In the genomic region with DNA sequence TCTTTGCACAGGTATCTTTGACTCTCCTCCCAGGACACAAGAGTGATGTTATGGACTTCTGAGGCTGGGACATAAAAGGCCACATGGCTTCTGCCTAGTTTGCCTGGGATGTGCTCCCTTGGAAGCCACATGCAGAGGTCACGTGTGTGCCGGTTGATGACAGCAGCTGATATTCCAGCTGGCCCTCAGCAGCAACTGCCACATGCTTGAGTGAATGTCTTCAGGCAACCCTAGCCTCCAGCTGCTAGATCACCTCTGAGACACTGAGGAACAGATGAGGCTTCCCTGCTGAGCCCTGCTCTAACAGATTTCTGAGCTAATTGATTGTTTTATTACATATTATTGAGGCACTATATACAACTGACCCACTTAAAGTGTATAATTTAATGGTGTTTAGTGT, we compare ENCODE assay signal across 19 cellular contexts. TPM values are rescaled to one million over a fixed set of nuclear protein-coding genes. Genes with fewer than 3 reads are reported as not detected.
DNase-seq lines count a peak whose midpoint lies in the region; ATAC-seq and TF ChIP-seq lines count a peak whose summit lies in the region.
"Had no signal": no experiment of that assay in that cellular context is flagged by ENCODE, and none has a peak within 500 bp of the region (broad histone marks: within the 10 kb centered on the region; RNA-seq: fewer than 3 reads in every experiment).

No MANE protein-coding gene starts in this region.

- no peak overlapping the region for H4K8ac ChIP-seq in trophoblast cell (ENCODE audit: low read depth, low read length)

- H3K4me1 ChIP-seq in trophoblast cell (ENCODE audit: control insufficient read depth in 1 of 2, insufficient read depth in 2 of 2, low read length in 2 of 2), result no peaks in the 10 kb centered on the region
- H3K4me1 ChIP-seq in gastrocnemius medialis, result no peaks in the 10 kb centered on the region
- H3K4me1 ChIP-seq: A549, SJSA1 had no signal

- H3K36me3 ChIP-seq in trophoblast cell (ENCODE audit: control insufficient read depth in 1 of 2, insufficient read depth in 2 of 2, low read length in 2 of 2), result peaks cover 14 to 27% of the 10 kb centered on the region in 2 experiments
- H3K36me3 ChIP-seq in gastrocnemius medialis, result peaks cover 0 to 21% of the 10 kb centered on the region in 2 donors

- H3K79me2 ChIP-seq in trophoblast cell (ENCODE audit: control insufficient read depth, insufficient read depth, low read length, poor library complexity), result no peaks in the 10 kb centered on the region

- H2BK12ac ChIP-seq in trophoblast cell (ENCODE audit: low read length), result no peak overlapping the region

- H3K79me1 ChIP-seq in trophoblast cell (ENCODE audit: low read length), result no peaks in the 10 kb centered on the region

- H3K23ac ChIP-seq in trophoblast cell (ENCODE audit: low read length), result no peak overlapping the region

- TF ChIP-seq POLR2A in gastrocnemius medialis (IDR thresholded peaks at IDR 0.05), result no peak

- in situ Hi-C loops in gastrocnemius medialis (cut with MboI; ENCODE audit: low sequenced_read_pairs in 4 of 4), result no loop called here

- no peak overlapping the region for H3K14ac ChIP-seq in trophoblast cell (ENCODE audit: low read length)

- H2AK5ac ChIP-seq in trophoblast cell (ENCODE audit: low read length), result no peak overlapping the region

- H3K4ac ChIP-seq in trophoblast cell (ENCODE audit: low read depth, low read length), result no peak overlapping the region

- no peak overlapping the region for H2AFZ ChIP-seq in trophoblast cell (ENCODE audit: insufficient read depth, low read length, poor library complexity)

- H3K9ac ChIP-seq in trophoblast cell (ENCODE audit: low read length), result no peak overlapping the region

- WGBS in trophoblast cell (ENCODE audit: extremely low coverage, insufficient coverage, insufficient read length), result no CpG with 5 or more reads among the region's 2 CpGs

- TF ChIP-seq CTCF in gastrocnemius medialis (IDR thresholded peaks at IDR 0.05 in 4 of 5, conservative IDR thresholded peaks at IDR 0.05 in 1 of 5), result no peak

- ATAC-seq in GM21737 (IDR thresholded peaks at IDR 0.05; ENCODE audit: unreplicated experiment) (no peak), gastrocnemius medialis (no peak)
- ATAC-seq: A549, GM12878 had no signal

- H3K18ac ChIP-seq in trophoblast cell (ENCODE audit: low read length), result no peak overlapping the region

- intact Hi-C loops in gastrocnemius medialis (cut with DNase I; ENCODE audit: low total_unique reads), result no loop called here

- no peak overlapping the region for H3K4me2 ChIP-seq in trophoblast cell (ENCODE audit: low read length)
- H3K4me2 ChIP-seq: A549 had no signal

- H3K9me3 ChIP-seq in trophoblast cell (ENCODE audit: insufficient read depth, low read depth, low read length), result peaks cover 8% of the 10 kb centered on the region
- no peaks in the 10 kb centered on the region for H3K9me3 ChIP-seq in gastrocnemius medialis
- H3K9me3 ChIP-seq: SJSA1 had no signal

- H3K27me3 ChIP-seq in trophoblast cell (ENCODE audit: insufficient read depth, low read length) (no peaks in the 10 kb centered on the region), gastrocnemius medialis (no peaks in the 10 kb centered on the region)
- H3K27me3 ChIP-seq: SJSA1 had no signal

- no peak overlapping the region for H4K91ac ChIP-seq in trophoblast cell (ENCODE audit: low read depth, low read length)

- no peak overlapping the region for H3K27ac ChIP-seq in trophoblast cell (ENCODE audit: low read depth, low read length)
- H3K27ac ChIP-seq in gastrocnemius medialis, result no peak overlapping the region
- H3K27ac ChIP-seq: A549, SJSA1 had no signal

- H4K12ac ChIP-seq in trophoblast cell (ENCODE audit: low read depth, low read length), result no peak overlapping the region

- peak overlapping the region; percentile 44 for H3K4me3 ChIP-seq in trophoblast cell (ENCODE audit: low read depth, low read length)
- H3K4me3 ChIP-seq in gastrocnemius medialis, result no peak overlapping the region
- H3K4me3 ChIP-seq: A549, GM12878, SJSA1 had no signal

- H2BK5ac ChIP-seq in trophoblast cell (ENCODE audit: low read depth, low read length, poor library complexity), result no peak overlapping the region

- DNase-seq in NCI-H82 (lab: John Stamatoyannopoulos, UW) (peak; percentile 14), NCI-H82 treated with DMSO at 0.1 percent for 48 hours (lab: John Stamatoyannopoulos, UW; ENCODE audit: unreplicated experiment) (no peak), LHCN-M2 (ENCODE audit: low read depth) (peak; percentile 13), SK-N-DZ (ENCODE audit: low spot score) (peak; percentile 40), trophoblast cell (no peak), DMS153 treated with DMSO at 0.1 percent for 48 hours (lab: John Stamatoyannopoulos, UW; ENCODE audit: unreplicated experiment) (no peak), gastrocnemius medialis (no peak)
- DNase-seq: DND-41; IMR-90; NCI-H1048; NCI-H1436; NCI-H2029; NCI-H446; NCI-H526; NK-92 treated with Interleukin-12 subunit alpha and Interleukin-12 subunit beta, amount 100 ng/mL, for 24 hours had no signal

- H2BK120ac ChIP-seq in trophoblast cell (ENCODE audit: insufficient read depth, low read length, poor library complexity), result no peak overlapping the region

RNA-seq across cellular contexts. Expression of a gene that starts 11.6 kb away (rescaled TPM):
- total RNA-seq in LHCN-M2 (2014; rRNA removed) (0.92 and 1.7 TPM in 2 replicates), gastrocnemius medialis (under 1 TPM; 0.17 to 0.61 (median 0.32) TPM)
- 0.18 TPM for polyA plus RNA-seq in LHCN-M2 (2012)
- 0.32 and 0.59 TPM in 2 replicates for polyA plus RNA-seq in SK-N-DZ (2014; cell fraction: cytosol; rRNA removed)
- 5.5 and 9.6 TPM in 2 replicates for polyA plus RNA-seq in SK-N-DZ (2014; cell fraction: nucleus; rRNA removed)
- polyA plus RNA-seq in trophoblast cell (2013), result 0.40 TPM in 2 replicates

RNA-seq across cellular contexts. Expression of a gene that starts 11.7 kb away (rescaled TPM):
- total RNA-seq in LHCN-M2 (2014; rRNA removed), result 193 and 253 TPM in 2 replicates
- polyA plus RNA-seq in LHCN-M2 (2012), result 102 TPM
- polyA plus RNA-seq in SK-N-DZ (2014; cell fraction: cytosol; rRNA removed), result 108 and 121 TPM in 2 replicates
- polyA plus RNA-seq in SK-N-DZ (2014; cell fraction: nucleus; rRNA removed), result 78.5 and 88.6 TPM in 2 replicates
- 60.1 and 60.6 TPM in 2 replicates for polyA plus RNA-seq in trophoblast cell (2013)
- total RNA-seq in gastrocnemius medialis, result 10 to 100 TPM; 45.4 to 80.2 (median 60.2) TPM

RNA-seq across cellular contexts. Expression of a gene that starts 11.9 kb away (rescaled TPM):
- total RNA-seq in LHCN-M2 (2014; rRNA removed) (32.8 and 34.4 TPM in 2 replicates), gastrocnemius medialis (10 to 100 TPM; 13.9 to 30.0 (median 19.3) TPM)
- polyA plus RNA-seq in LHCN-M2 (2012), result 28.5 TPM
- polyA plus RNA-seq in SK-N-DZ (2014; cell fraction: cytosol; rRNA removed), result 19.6 and 24.8 TPM in 2 replicates
- polyA plus RNA-seq in SK-N-DZ (2014; cell fraction: nucleus; rRNA removed), result 14.5 and 15.5 TPM in 2 replicates
- 20.1 and 20.3 TPM in 2 replicates for polyA plus RNA-seq in trophoblast cell (2013)

RNA-seq across cellular contexts. Expression of a gene that starts 48.6 kb away (rescaled TPM):
- 59.6 and 61.5 TPM in 2 replicates for total RNA-seq in LHCN-M2 (2014; rRNA removed)
- polyA plus RNA-seq in LHCN-M2 (2012), result 36.2 TPM
- polyA plus RNA-seq in SK-N-DZ (2014; cell fraction: cytosol; rRNA removed), result 73.2 and 77.9 TPM in 2 replicates
- polyA plus RNA-seq in SK-N-DZ (2014; cell fraction: nucleus; rRNA removed), result 28.2 and 37.4 TPM in 2 replicates
- polyA plus RNA-seq in trophoblast cell (2013), result 19.2 and 20.3 TPM in 2 replicates
- 10 to 100 TPM; 19.2 to 28.8 (median 26.7) TPM for total RNA-seq in gastrocnemius medialis

RNA-seq across cellular contexts. Expression of a gene that starts 48.9 kb away (rescaled TPM):
- total RNA-seq in LHCN-M2 (2014; rRNA removed) (61.5 and 66.4 TPM in 2 replicates), gastrocnemius medialis (10 to 100 TPM; 24.7 to 49.7 (median 43.0) TPM)
- 34.0 TPM for polyA plus RNA-seq in LHCN-M2 (2012)
- polyA plus RNA-seq in SK-N-DZ (2014; cell fraction: cytosol; rRNA removed), result 22.8 and 48.2 TPM in 2 replicates
- 50.8 and 77.6 TPM in 2 replicates for polyA plus RNA-seq in SK-N-DZ (2014; cell fraction: nucleus; rRNA removed)
- 43.1 and 47.2 TPM in 2 replicates for polyA plus RNA-seq in trophoblast cell (2013)

Comparison
In these comparisons a context has a peak if more than half of its experiments do, and no peak if none do; other contexts are left out.
1. DNase-seq: peak in NCI-H82 (single experiment), LHCN-M2 (single experiment) and SK-N-DZ (single experiment); none in NCI-H82 treated with DMSO at 0.1 percent for 48 hours (single experiment), trophoblast cell (0 of 2), DMS153 treated with DMSO at 0.1 percent for 48 hours (single experiment) and gastrocnemius medialis (0 of 2).